In the genomic region with DNA sequence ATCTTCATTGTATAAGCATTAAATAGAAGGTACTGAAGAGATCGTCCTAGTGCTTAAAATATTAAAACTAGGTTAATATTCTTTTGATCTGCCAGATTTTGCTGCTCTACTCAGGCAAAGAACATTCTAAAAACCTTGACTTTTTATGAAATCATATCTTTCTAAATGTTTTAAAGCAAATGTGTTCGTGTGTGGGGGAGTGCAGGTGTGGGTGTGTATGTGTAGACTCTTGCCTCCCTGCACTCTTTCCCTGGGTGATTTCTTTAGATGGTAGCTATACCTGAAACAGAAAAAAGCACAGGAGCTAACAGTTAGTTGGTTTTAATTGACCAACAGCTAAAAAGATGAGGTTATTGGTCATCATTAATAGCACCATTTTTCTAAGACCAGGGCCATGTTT, we compare ENCODE assay signal across 35 cellular contexts. TPM values are rescaled to one million over a fixed set of nuclear protein-coding genes. Genes with fewer than 3 reads are reported as not detected.
"Had no signal": no experiment of that assay in that cellular context is flagged by ENCODE, and none has a peak within 500 bp of the region (broad histone marks: within the 10 kb centered on the region; RNA-seq: fewer than 3 reads in every experiment).

No MANE protein-coding gene starts in this region.

- H3K4me1 Mint-ChIP-seq: activated naive CD4-positive, alpha-beta T cell treated with anti-CD3 and anti-CD28 coated beads, Interleukin-2, amount 10 ng/mL, durations not matched to agents 7 days and 5 days; activated naive CD4-positive, alpha-beta T cell treated with anti-CD3 and anti-CD28 coated beads, Interleukin-2, amount 50 U/mL, for 24 hours; activated naive CD8-positive, alpha-beta T cell treated with anti-CD3 and anti-CD28 coated beads for 36 hours; activated naive CD8-positive, alpha-beta T cell treated with anti-CD3 and anti-CD28 coated beads, Interleukin-2, amount 10 ng/mL, durations not matched to agents 7 days and 5 days; activated naive CD8-positive, alpha-beta T cell treated with anti-CD3 and anti-CD28 coated beads, Interleukin-2, amount 50 U/mL, for 24 hours; activated T-helper 17 cell treated with anti-CD3 and anti-CD28 coated beads, Interleukin-2, amount 50 U/mL, for 72 hours; central memory CD8-positive, alpha-beta T cell had no signal

- DNase-seq: activated effector memory CD4-positive, alpha-beta T cell treated with anti-CD3 and anti-CD28 coated beads, Interleukin-2, amount 50 U/mL, for 16 hours; activated effector memory CD4-positive, alpha-beta T cell treated with Interleukin-2 at 50 U/mL for 16 hours; activated gamma-delta T cell; activated gamma-delta T cell treated with Interleukin-2 at 50 U/mL for 16 hours; activated naive CD4-positive, alpha-beta T cell; activated naive CD4-positive, alpha-beta T cell treated with anti-CD3 and anti-CD28 coated beads for 36 hours; activated naive CD4-positive, alpha-beta T cell treated with anti-CD3 and anti-CD28 coated beads, Interleukin-2, amount 10 ng/mL, durations not matched to agents 7 days and 5 days; activated naive CD4-positive, alpha-beta T cell treated with anti-CD3 and anti-CD28 coated beads, Interleukin-2, amount 50 U/mL, for 16 hours; activated naive CD4-positive, alpha-beta T cell treated with Interleukin-2 at 50 U/mL for 16 hours; activated naive CD8-positive, alpha-beta T cell treated with anti-CD3 and anti-CD28 coated beads for 36 hours; activated naive CD8-positive, alpha-beta T cell treated with anti-CD3 and anti-CD28 coated beads, Interleukin-2, amount 10 ng/mL, durations not matched to agents 7 days and 5 days; activated naive CD8-positive, alpha-beta T cell treated with anti-CD3 and anti-CD28 coated beads, Interleukin-2, amount 50 U/mL, for 24 hours; activated T-cell treated with anti-CD3 and anti-CD28 coated beads, Interleukin-2, amount 50 U/mL, for 1 hour; activated T-cell treated with anti-CD3 and anti-CD28 coated beads, Interleukin-2, amount 50 U/mL, for 24 hours; activated T-cell treated with anti-CD3 and anti-CD28 coated beads, Interleukin-2, amount 50 U/mL, for 4 hours; activated T-cell treated with anti-CD3 and anti-CD28 coated beads, Interleukin-2, amount 50 U/mL, for 48 hours; activated T-cell treated with anti-CD3 and anti-CD28 coated beads, Interleukin-2, amount 50 U/mL, for 72 hours; adrenal gland; amniotic stem cell; amygdala; anterior cingulate cortex; aorta; body of pancreas; brain microvascular endothelial cell; central memory CD4-positive, alpha-beta T cell; cerebellar nuclear complex had no signal

- H3K27ac Mint-ChIP-seq: activated naive CD4-positive, alpha-beta T cell treated with anti-CD3 and anti-CD28 coated beads for 36 hours; activated naive CD4-positive, alpha-beta T cell treated with anti-CD3 and anti-CD28 coated beads, Interleukin-2, amount 10 ng/mL, durations not matched to agents 7 days and 5 days; activated naive CD4-positive, alpha-beta T cell treated with anti-CD3 and anti-CD28 coated beads, Interleukin-2, amount 50 U/mL, for 24 hours; activated naive CD4-positive, alpha-beta T cell treated with anti-CD3 and anti-CD28 coated beads, Interleukin-2, amount 50 U/mL, for 72 hours; activated naive CD8-positive, alpha-beta T cell; activated naive CD8-positive, alpha-beta T cell treated with anti-CD3 and anti-CD28 coated beads for 36 hours; activated naive CD8-positive, alpha-beta T cell treated with anti-CD3 and anti-CD28 coated beads, Interleukin-2, amount 10 ng/mL, durations not matched to agents 7 days and 5 days; activated naive CD8-positive, alpha-beta T cell treated with anti-CD3 and anti-CD28 coated beads, Interleukin-2, amount 50 U/mL, for 24 hours; activated T-cell treated with anti-CD3 and anti-CD28 coated beads, Interleukin-2, amount 50 U/mL, for 24 hours; activated T-cell treated with anti-CD3 and anti-CD28 coated beads, Interleukin-2, amount 50 U/mL, for 72 hours; activated T-helper 1 cell treated with anti-CD3 and anti-CD28 coated beads, Interleukin-12 subunit alpha, Interleukin-12 subunit beta, Interleukin-2, Interleukin-4 antibody, amounts not matched to agents 30 ng/mL and 10 ng/mL and 1 ng/mL, durations not matched to agents 14 hours and 24 hours and 36 hours; activated T-helper 17 cell treated with anti-CD3 and anti-CD28 coated beads, Interleukin-2, amount 50 U/mL, for 72 hours; activated T-helper 2 cell treated with anti-CD3 and anti-CD28 coated beads, Interferon-gamma antibody, Interleukin-2, Interleukin-4, amounts not matched to agents 10 μg/mL and 5 μg/mL and 100 μg/mL, durations not matched to agents 14 hours and 24 hours and 36 hours; brain had no signal

- ATAC-seq: activated naive CD4-positive, alpha-beta T cell treated with anti-CD3 and anti-CD28 coated beads, Interleukin-2, amount 50 U/mL, for 72 hours; activated naive CD8-positive, alpha-beta T cell treated with anti-CD3 and anti-CD28 coated beads, Interleukin-2, amount 50 U/mL, for 24 hours; activated T-cell treated with anti-CD3 and anti-CD28 coated beads, Interleukin-2, amount 50 U/mL, for 4 hours; activated T-cell treated with anti-CD3 and anti-CD28 coated beads, Interleukin-2, amount 50 U/mL, for 72 hours; activated T-helper 17 cell treated with anti-CD3 and anti-CD28 coated beads, Interleukin-2, amount 50 U/mL, for 72 hours; body of pancreas had no signal

- H3K4me3 Mint-ChIP-seq: activated naive CD4-positive, alpha-beta T cell treated with anti-CD3 and anti-CD28 coated beads for 36 hours; activated naive CD4-positive, alpha-beta T cell treated with anti-CD3 and anti-CD28 coated beads, Interleukin-2, amount 10 ng/mL, durations not matched to agents 7 days and 5 days; activated naive CD4-positive, alpha-beta T cell treated with anti-CD3 and anti-CD28 coated beads, Interleukin-2, amount 50 U/mL, for 24 hours; activated naive CD8-positive, alpha-beta T cell; activated naive CD8-positive, alpha-beta T cell treated with anti-CD3 and anti-CD28 coated beads for 36 hours; activated naive CD8-positive, alpha-beta T cell treated with anti-CD3 and anti-CD28 coated beads, Interleukin-2, amount 10 ng/mL, durations not matched to agents 7 days and 5 days; activated naive CD8-positive, alpha-beta T cell treated with anti-CD3 and anti-CD28 coated beads, Interleukin-2, amount 50 U/mL, for 24 hours; activated T-cell treated with anti-CD3 and anti-CD28 coated beads, Interleukin-2, amount 50 U/mL, for 24 hours; activated T-cell treated with anti-CD3 and anti-CD28 coated beads, Interleukin-2, amount 50 U/mL, for 4 hours; activated T-cell treated with anti-CD3 and anti-CD28 coated beads, Interleukin-2, amount 50 U/mL, for 72 hours; activated T-helper 1 cell treated with anti-CD3 and anti-CD28 coated beads, Interleukin-12 subunit alpha, Interleukin-12 subunit beta, Interleukin-2, Interleukin-4 antibody, amounts not matched to agents 30 ng/mL and 10 ng/mL and 1 ng/mL, durations not matched to agents 14 hours and 24 hours and 36 hours; activated T-helper 17 cell treated with anti-CD3 and anti-CD28 coated beads, Interleukin-2, amount 50 U/mL, for 72 hours; brain; central memory CD8-positive, alpha-beta T cell had no signal

- H3K9me3 Mint-ChIP-seq: activated naive CD4-positive, alpha-beta T cell treated with anti-CD3 and anti-CD28 coated beads for 36 hours; activated naive CD8-positive, alpha-beta T cell treated with anti-CD3 and anti-CD28 coated beads, Interleukin-2, amount 10 ng/mL, durations not matched to agents 7 days and 5 days; activated T-helper 2 cell treated with anti-CD3 and anti-CD28 coated beads, Interferon-gamma antibody, Interleukin-2, Interleukin-4, amounts not matched to agents 10 μg/mL and 5 μg/mL and 100 μg/mL, durations not matched to agents 14 hours and 24 hours and 36 hours had no signal

- H3K36me3 Mint-ChIP-seq: activated naive CD4-positive, alpha-beta T cell treated with anti-CD3 and anti-CD28 coated beads, Interleukin-2, amount 10 ng/mL, durations not matched to agents 7 days and 5 days; activated naive CD4-positive, alpha-beta T cell treated with anti-CD3 and anti-CD28 coated beads, Interleukin-2, amount 50 U/mL, for 24 hours; activated naive CD8-positive, alpha-beta T cell; activated naive CD8-positive, alpha-beta T cell treated with anti-CD3 and anti-CD28 coated beads for 36 hours; activated naive CD8-positive, alpha-beta T cell treated with anti-CD3 and anti-CD28 coated beads, Interleukin-2, amount 10 ng/mL, durations not matched to agents 7 days and 5 days had no signal

RNA-seq across cellular contexts. Expression of a gene that starts 5.7 kb away (rescaled TPM):
- polyA plus RNA-seq: aorta, cardiac muscle cell had no signal
